In the genomic region with DNA sequence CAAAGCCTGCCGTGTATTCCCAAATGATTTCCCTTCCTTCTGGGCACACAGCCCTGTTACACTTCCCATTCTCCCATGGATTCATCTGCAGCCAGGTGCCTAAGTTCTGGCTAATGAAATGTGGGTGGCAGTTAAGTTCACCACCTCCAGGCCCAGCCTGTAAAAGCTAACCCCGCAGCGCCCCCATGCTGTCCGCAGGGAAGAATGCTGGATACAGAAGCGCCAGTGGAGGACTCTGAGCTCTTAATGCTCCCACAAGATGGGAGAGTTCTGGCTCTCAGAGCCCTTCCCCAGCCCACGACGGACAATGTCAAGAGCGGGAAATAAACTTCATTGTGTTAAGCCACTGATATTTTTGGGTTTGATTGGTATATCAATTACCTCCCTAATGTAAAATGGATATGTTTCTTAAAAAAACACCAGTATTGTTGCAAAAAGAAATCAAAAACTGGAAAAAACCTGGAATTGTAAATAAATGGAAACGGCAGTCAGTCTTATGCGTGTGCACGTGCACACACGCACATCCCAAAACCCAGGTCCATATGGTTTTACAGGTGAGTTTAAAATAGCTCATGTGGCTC, we compare ENCODE assay signal across 10 cellular contexts. TPM values are rescaled to one million over a fixed set of nuclear protein-coding genes. Genes with fewer than 3 reads are reported as not detected.
DNase-seq lines count a peak whose midpoint lies in the region; ATAC-seq and TF ChIP-seq lines count a peak whose summit lies in the region.
"Had no signal": no experiment of that assay in that cellular context is flagged by ENCODE, and none has a peak within 500 bp of the region (broad histone marks: within the 10 kb centered on the region; RNA-seq: fewer than 3 reads in every experiment).

No MANE protein-coding gene starts in this region.

- H3K27me3 ChIP-seq in H7 (ENCODE audit: control insufficient read depth, insufficient read depth, low read length) = no peaks in the 10 kb centered on the region
- no peaks in the 10 kb centered on the region for H3K27me3 ChIP-seq in iPS DF 6.9 (ENCODE audit: control insufficient read depth, insufficient read depth, low read length)

- no peak overlapping the region for H3K4me3 Mint-ChIP-seq in activated naive CD8-positive, alpha-beta T cell treated with anti-CD3 and anti-CD28 coated beads, Interleukin-2, amount 10 ng/mL, durations not matched to agents 7 days and 5 days
- no peak overlapping the region for H3K4me3 Mint-ChIP-seq in type B pancreatic cell
- H3K4me3 Mint-ChIP-seq: activated naive CD4-positive, alpha-beta T cell treated with anti-CD3 and anti-CD28 coated beads, Interleukin-2, amount 50 U/mL, for 24 hours; CD4-positive, CD25-positive, alpha-beta regulatory T cell had no signal

- peak; percentile 6 for DNase-seq in NK-92 treated with Interleukin-12 subunit alpha and Interleukin-12 subunit beta, amount 100 ng/mL, for 24 hours (lab: John Stamatoyannopoulos, UW)
- DNase-seq in NK-92 (lab: John Stamatoyannopoulos, UW; ENCODE audit: unreplicated experiment) (no peak), H7 (peak; percentile 87), NCI-H2107 (lab: John Stamatoyannopoulos, UW) (peak; percentile 33), iPS DF 6.9 (ENCODE audit: low read depth, low spot score) (peak; percentile 55), type B pancreatic cell (ENCODE audit: extremely low spot score, unreplicated experiment) (no peak)
- DNase-seq in activated naive CD8-positive, alpha-beta T cell treated with anti-CD3 and anti-CD28 coated beads, Interleukin-2, amount 10 ng/mL, durations not matched to agents 7 days and 5 days = peak; percentile 55
- no peak for DNase-seq in activated CD4-positive, CD25-positive, alpha-beta regulatory T cell (lab: John Stamatoyannopoulos, UW)

- POLR2A ChIA-PET in activated naive CD8-positive, alpha-beta T cell treated with anti-CD3 and anti-CD28 coated beads, Interleukin-2, amount 10 ng/mL, durations not matched to agents 7 days and 5 days (lab: Charles Lee) = no interaction called here

- peak; percentile 70 for TF ChIP-seq CTCF in type B pancreatic cell (conservative IDR thresholded peaks at IDR 0.05)

- H3K9me3 ChIP-seq in iPS DF 6.9 (ENCODE audit: control insufficient read depth, insufficient read depth, low read length) = no peaks in the 10 kb centered on the region

- no peak overlapping the region for H3K27ac Mint-ChIP-seq in activated naive CD8-positive, alpha-beta T cell treated with anti-CD3 and anti-CD28 coated beads, Interleukin-2, amount 10 ng/mL, durations not matched to agents 7 days and 5 days
- H3K27ac Mint-ChIP-seq in type B pancreatic cell = no peak overlapping the region
- H3K27ac Mint-ChIP-seq: activated naive CD4-positive, alpha-beta T cell treated with anti-CD3 and anti-CD28 coated beads, Interleukin-2, amount 50 U/mL, for 24 hours; CD4-positive, CD25-positive, alpha-beta regulatory T cell had no signal

- H3K9me3 Mint-ChIP-seq in activated naive CD8-positive, alpha-beta T cell treated with anti-CD3 and anti-CD28 coated beads, Interleukin-2, amount 10 ng/mL, durations not matched to agents 7 days and 5 days = peaks cover 6% of the 10 kb centered on the region
- H3K9me3 Mint-ChIP-seq in type B pancreatic cell = no peaks in the 10 kb centered on the region
- H3K9me3 Mint-ChIP-seq: activated naive CD4-positive, alpha-beta T cell treated with anti-CD3 and anti-CD28 coated beads, Interleukin-2, amount 50 U/mL, for 24 hours had no signal

- peaks cover 3% of the 10 kb centered on the region; the same call in 1 of the 2 replicates for H3K4me1 ChIP-seq in iPS DF 6.9 (ENCODE audit: control insufficient read depth, insufficient read depth, low read length)

- no peak overlapping the region for H3K4me3 ChIP-seq in H7 (ENCODE audit: insufficient read depth, low read depth, low read length)
- H3K4me3 ChIP-seq in iPS DF 6.9 (ENCODE audit: low read length) = no peak overlapping the region

- WGBS in iPS DF 6.9 (ENCODE audit: insufficient coverage, insufficient read length) = no CpG with 5 or more reads among the region's 12 CpGs

- no peaks in the 10 kb centered on the region for H3K36me3 Mint-ChIP-seq in activated naive CD8-positive, alpha-beta T cell treated with anti-CD3 and anti-CD28 coated beads, Interleukin-2, amount 10 ng/mL, durations not matched to agents 7 days and 5 days
- no peaks in the 10 kb centered on the region for H3K36me3 Mint-ChIP-seq in type B pancreatic cell
- H3K36me3 Mint-ChIP-seq: CD4-positive, CD25-positive, alpha-beta regulatory T cell had no signal

- no peak overlapping the region for H3K27ac ChIP-seq in iPS DF 6.9 (ENCODE audit: low read length)

- peak; percentile 73 for ATAC-seq in activated naive CD8-positive, alpha-beta T cell treated with anti-CD3 and anti-CD28 coated beads, Interleukin-2, amount 10 ng/mL, durations not matched to agents 7 days and 5 days (ENCODE audit: low read depth)

- H3K27me3 Mint-ChIP-seq in activated naive CD8-positive, alpha-beta T cell treated with anti-CD3 and anti-CD28 coated beads, Interleukin-2, amount 10 ng/mL, durations not matched to agents 7 days and 5 days = peaks cover 29% of the 10 kb centered on the region
- H3K27me3 Mint-ChIP-seq in type B pancreatic cell = peaks cover 11% of the 10 kb centered on the region
- H3K27me3 Mint-ChIP-seq: activated naive CD4-positive, alpha-beta T cell treated with anti-CD3 and anti-CD28 coated beads, Interleukin-2, amount 50 U/mL, for 24 hours had no signal

- no peaks in the 10 kb centered on the region for H3K4me1 Mint-ChIP-seq in activated naive CD8-positive, alpha-beta T cell treated with anti-CD3 and anti-CD28 coated beads, Interleukin-2, amount 10 ng/mL, durations not matched to agents 7 days and 5 days
- peaks cover 14% of the 10 kb centered on the region for H3K4me1 Mint-ChIP-seq in type B pancreatic cell (ENCODE audit: unreplicated experiment)
- H3K4me1 Mint-ChIP-seq: activated naive CD4-positive, alpha-beta T cell treated with anti-CD3 and anti-CD28 coated beads, Interleukin-2, amount 50 U/mL, for 24 hours; CD4-positive, CD25-positive, alpha-beta regulatory T cell had no signal

- H3K36me3 ChIP-seq in H7 (replicated peaks; ENCODE audit: control insufficient read depth, insufficient read depth, low read length) = no peaks in the 10 kb centered on the region
- no peaks in the 10 kb centered on the region for H3K36me3 ChIP-seq in iPS DF 6.9 (ENCODE audit: control insufficient read depth, insufficient read depth, low read length)

RNA-seq across cellular contexts. Expression of a gene that starts 37.7 kb away (rescaled TPM):
- total RNA-seq in H7 (2014; rRNA removed; shearing (Covaris generic)) = 19.8 and 25.8 TPM in 2 replicates
- total RNA-seq in activated naive CD8-positive, alpha-beta T cell treated with anti-CD3 and anti-CD28 coated beads, Interleukin-2, amount 10 ng/mL, durations not matched to agents 7 days and 5 days = under 1 TPM in 1 of 2 experiments, not detected in 1; 0.17 TPM
- 1.6 and 15.3 TPM in 2 replicates for total RNA-seq in type B pancreatic cell (ENCODE audit: low replicate concordance)

Comparison
In these comparisons a context has a peak if more than half of its experiments do, and no peak if none do; other contexts are left out.
1. DNase-seq: peak in NK-92 treated with Interleukin-12 subunit alpha and Interleukin-12 subunit beta, amount 100 ng/mL, for 24 hours (single experiment), H7 (single experiment), NCI-H2107 (single experiment), activated naive CD8-positive, alpha-beta T cell treated with anti-CD3 and anti-CD28 coated beads, Interleukin-2, amount 10 ng/mL, durations not matched to agents 7 days and 5 days (single experiment) and iPS DF 6.9 (single experiment); none in NK-92 (single experiment), type B pancreatic cell (single experiment) and activated CD4-positive, CD25-positive, alpha-beta regulatory T cell (0 of 4).